25 cellular contexts compared by ENCODE assay signal in the genomic region with DNA sequence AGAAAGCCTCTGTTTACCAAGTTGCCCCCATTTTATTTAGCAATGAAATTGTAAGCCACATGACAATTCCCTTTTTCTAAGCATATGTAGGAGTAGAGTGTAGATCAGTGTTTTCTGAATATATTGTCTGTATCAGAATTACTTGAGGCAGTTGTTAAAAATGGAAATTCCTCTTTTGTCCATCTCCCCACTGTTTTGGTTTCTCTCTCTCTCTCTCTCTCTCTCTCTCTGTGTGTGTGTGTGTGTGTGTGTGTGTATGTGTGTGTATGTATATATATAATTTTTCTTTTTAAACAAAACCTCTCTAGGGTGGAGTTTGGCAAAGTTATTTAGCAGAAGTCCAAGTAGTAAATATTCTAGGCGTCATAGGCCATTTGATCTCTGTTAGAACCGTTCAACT.
"Had no signal": no experiment of that assay in that cellular context is flagged by ENCODE, and none has a peak within 500 bp of the region (broad histone marks: within the 10 kb centered on the region; RNA-seq: fewer than 3 reads in every experiment).

No MANE protein-coding gene starts in this region.

- H3K9me3 ChIP-seq: breast epithelium, testis had no signal

- H3K4me1 ChIP-seq: breast epithelium, testis had no signal

- H3K27me3 ChIP-seq: breast epithelium, heart left ventricle, testis, transverse colon had no signal

- H3K36me3 ChIP-seq: breast epithelium, heart left ventricle, transverse colon had no signal

- H3K4me3 ChIP-seq: breast epithelium, heart left ventricle, testis, transverse colon had no signal

- H3K27ac ChIP-seq: breast epithelium, heart left ventricle, testis, transverse colon had no signal

- H3K27ac Mint-ChIP-seq: activated CD4-positive, alpha-beta memory T cell treated with anti-CD3 and anti-CD28 coated beads for 36 hours; activated CD4-positive, alpha-beta T cell treated with anti-CD3 and anti-CD28 coated beads, Interleukin-2, amount 10 ng/mL, durations not matched to agents 24 days and 14 days; activated naive CD4-positive, alpha-beta T cell treated with anti-CD3 and anti-CD28 coated beads, Interleukin-2, amount 50 U/mL, for 24 hours; activated naive CD8-positive, alpha-beta T cell treated with anti-CD3 and anti-CD28 coated beads, Interleukin-2, amount 50 U/mL, for 24 hours; activated T-helper 17 cell treated with anti-CD3 and anti-CD28 coated beads, Interleukin-2, amount 50 U/mL, for 72 hours; dendritic cell treated with granulocyte-macrophage colony-stimulating factor and Interleukin-4, amounts not matched to agents 40 ng/mL and 50 ng/mL, for 4 days; endodermal cell; natural killer cell treated with Interleukin-12 subunit alpha and Interleukin-12 subunit beta and Interleukin-15 and Interleukin-18, amount 100 ng/mL, for 72 hours; T-helper 1 cell treated with Interleukin-12 subunit alpha and Interleukin-12 subunit beta and Interleukin-4 antibody, amounts not matched to agents 30 μg/mL and 1 μg/mL, for 36 hours had no signal

- H3K36me3 Mint-ChIP-seq: natural killer cell treated with Interleukin-12 subunit alpha and Interleukin-12 subunit beta and Interleukin-15 and Interleukin-18, amount 100 ng/mL, for 72 hours had no signal

- H3K9me3 Mint-ChIP-seq: activated T-helper 17 cell treated with anti-CD3 and anti-CD28 coated beads, Interleukin-2, amount 50 U/mL, for 72 hours; dendritic cell treated with granulocyte-macrophage colony-stimulating factor and Interleukin-4, amounts not matched to agents 40 ng/mL and 50 ng/mL, for 4 days; natural killer cell treated with Interleukin-12 subunit alpha and Interleukin-12 subunit beta and Interleukin-15 and Interleukin-18, amount 100 ng/mL, for 72 hours; T-helper 1 cell treated with Interleukin-12 subunit alpha and Interleukin-12 subunit beta and Interleukin-4 antibody, amounts not matched to agents 30 μg/mL and 1 μg/mL, for 36 hours had no signal

- H3K27me3 Mint-ChIP-seq: activated CD4-positive, alpha-beta memory T cell treated with anti-CD3 and anti-CD28 coated beads for 36 hours; activated CD4-positive, alpha-beta T cell treated with anti-CD3 and anti-CD28 coated beads, Interleukin-2, amount 10 ng/mL, durations not matched to agents 24 days and 14 days; activated naive CD4-positive, alpha-beta T cell treated with anti-CD3 and anti-CD28 coated beads, Interleukin-2, amount 50 U/mL, for 24 hours; activated naive CD8-positive, alpha-beta T cell treated with anti-CD3 and anti-CD28 coated beads, Interleukin-2, amount 50 U/mL, for 24 hours; activated T-helper 17 cell treated with anti-CD3 and anti-CD28 coated beads, Interleukin-2, amount 50 U/mL, for 72 hours; dendritic cell treated with granulocyte-macrophage colony-stimulating factor and Interleukin-4, amounts not matched to agents 40 ng/mL and 50 ng/mL, for 4 days; natural killer cell treated with Interleukin-12 subunit alpha and Interleukin-12 subunit beta and Interleukin-15 and Interleukin-18, amount 100 ng/mL, for 72 hours had no signal

- ATAC-seq: activated naive CD8-positive, alpha-beta T cell treated with anti-CD3 and anti-CD28 coated beads, Interleukin-2, amount 50 U/mL, for 24 hours; activated T-helper 17 cell treated with anti-CD3 and anti-CD28 coated beads, Interleukin-2, amount 50 U/mL, for 72 hours; esophagus mucosa; heart left ventricle; natural killer cell treated with Interleukin-12 subunit alpha and Interleukin-12 subunit beta and Interleukin-15 and Interleukin-18, amount 100 ng/mL, for 72 hours; right cardiac atrium had no signal

- H3K4me3 Mint-ChIP-seq: activated CD4-positive, alpha-beta memory T cell treated with anti-CD3 and anti-CD28 coated beads for 36 hours; activated CD4-positive, alpha-beta T cell treated with anti-CD3 and anti-CD28 coated beads, Interleukin-2, amount 10 ng/mL, durations not matched to agents 24 days and 14 days; activated naive CD4-positive, alpha-beta T cell treated with anti-CD3 and anti-CD28 coated beads, Interleukin-2, amount 50 U/mL, for 24 hours; activated naive CD8-positive, alpha-beta T cell treated with anti-CD3 and anti-CD28 coated beads, Interleukin-2, amount 50 U/mL, for 24 hours; activated T-helper 17 cell treated with anti-CD3 and anti-CD28 coated beads, Interleukin-2, amount 50 U/mL, for 72 hours; dendritic cell treated with granulocyte-macrophage colony-stimulating factor and Interleukin-4, amounts not matched to agents 40 ng/mL and 50 ng/mL, for 4 days; endodermal cell; natural killer cell treated with Interleukin-12 subunit alpha and Interleukin-12 subunit beta and Interleukin-15 and Interleukin-18, amount 100 ng/mL, for 72 hours; T-helper 1 cell treated with Interleukin-12 subunit alpha and Interleukin-12 subunit beta and Interleukin-4 antibody, amounts not matched to agents 30 μg/mL and 1 μg/mL, for 36 hours had no signal

- DNase-seq: activated CD4-positive, alpha-beta memory T cell treated with anti-CD3 and anti-CD28 coated beads for 36 hours; activated CD4-positive, alpha-beta T cell treated with anti-CD3 and anti-CD28 coated beads, Interleukin-2, amount 10 ng/mL, durations not matched to agents 24 days and 14 days; activated CD4-positive, CD25-positive, alpha-beta regulatory T cell treated with anti-CD3 and anti-CD28 coated beads, Interleukin-2, amount 50 U/mL, for 72 hours; activated CD8-positive, alpha-beta memory T cell treated with anti-CD3 and anti-CD28 coated beads, Interleukin-2, amount 50 U/mL, for 4 hours; activated naive CD8-positive, alpha-beta T cell treated with anti-CD3 and anti-CD28 coated beads, Interleukin-2, amount 50 U/mL, for 24 hours; activated T-cell treated with anti-CD3 and anti-CD28 coated beads, Interleukin-2, amount 50 U/mL, for 1 hour; amygdala; central memory CD4-positive, alpha-beta T cell; endodermal cell; foreskin fibroblast; heart left ventricle; hypothalamus; right cardiac atrium; stimulated activated CD4-positive, alpha-beta T cell treated with anti-CD3 and anti-CD28 coated beads, Interleukin-15, amount 100 ng/mL, for 24 hours; stimulated activated naive CD4-positive, alpha-beta T cell treated with Interleukin-2 at 50 U/mL for 16 hours; T1000; testis; transverse colon had no signal
